Comparison of ENCODE assay signal across 21 cellular contexts in genomic region chr5:89037090-89037489, GRCh38.
DNase-seq lines count a peak whose midpoint lies in the region; ATAC-seq, FAIRE-seq and TF ChIP-seq lines count a peak whose summit lies in the region.
"Had no signal": no experiment of that assay in that cellular context is flagged by ENCODE, and none has a peak within 500 bp of the region (broad histone marks: within the 10 kb centered on the region; RNA-seq: fewer than 3 reads in every experiment).

No MANE protein-coding gene starts in this region.

- H3K4me1 Mint-ChIP-seq in natural killer cell treated with Interleukin-12 subunit alpha and Interleukin-12 subunit beta and Interleukin-15 and Interleukin-18, amount 100 ng/mL, for 72 hours (ENCODE audit: low read depth in 2 of 2): no peaks in the 10 kb centered on the region
- H3K4me1 Mint-ChIP-seq: immature natural killer cell had no signal

- no peaks in the 10 kb centered on the region for H3K4me1 ChIP-seq in right atrium auricular region
- H3K4me1 ChIP-seq: gastrocnemius medialis, upper lobe of right lung had no signal

- H3K27me3 Mint-ChIP-seq in natural killer cell treated with Interleukin-12 subunit alpha and Interleukin-12 subunit beta and Interleukin-15 and Interleukin-18, amount 100 ng/mL, for 72 hours: no peaks in the 10 kb centered on the region

- H3K36me3 ChIP-seq in right atrium auricular region: no peaks in the 10 kb centered on the region
- H3K36me3 ChIP-seq: gastrocnemius medialis, upper lobe of right lung had no signal

- no peak for TF ChIP-seq CTCF in right atrium auricular region (IDR thresholded peaks at IDR 0.05)

- H3K4me3 Mint-ChIP-seq in natural killer cell treated with Interleukin-12 subunit alpha and Interleukin-12 subunit beta and Interleukin-15 and Interleukin-18, amount 100 ng/mL, for 72 hours: no peak overlapping the region
- H3K4me3 Mint-ChIP-seq: immature natural killer cell had no signal

- intact Hi-C loops in Right ventricle myocardium superior (cut with DNase I): no loop called here

- ATAC-seq in Right ventricle myocardium superior (ENCODE audit: poor library complexity): peak; percentile 27
- ATAC-seq in natural killer cell treated with Interleukin-12 subunit alpha and Interleukin-12 subunit beta and Interleukin-15 and Interleukin-18, amount 100 ng/mL, for 72 hours: no peak
- ATAC-seq: gastrocnemius medialis, GM12878, upper lobe of right lung had no signal

- no peak overlapping the region for H3K27ac Mint-ChIP-seq in natural killer cell treated with Interleukin-12 subunit alpha and Interleukin-12 subunit beta and Interleukin-15 and Interleukin-18, amount 100 ng/mL, for 72 hours
- H3K27ac Mint-ChIP-seq: immature natural killer cell had no signal

- H3K27me3 ChIP-seq in right atrium auricular region: no peaks in the 10 kb centered on the region
- H3K27me3 ChIP-seq: gastrocnemius medialis, upper lobe of right lung had no signal

- H3K4me3 ChIP-seq in right atrium auricular region: no peak overlapping the region
- H3K4me3 ChIP-seq: gastrocnemius medialis, GM12878, upper lobe of right lung had no signal

- peaks cover 7% of the 10 kb centered on the region for H3K9me3 Mint-ChIP-seq in natural killer cell treated with Interleukin-12 subunit alpha and Interleukin-12 subunit beta and Interleukin-15 and Interleukin-18, amount 100 ng/mL, for 72 hours
- H3K9me3 Mint-ChIP-seq: immature natural killer cell had no signal

- peaks cover 6% of the 10 kb centered on the region for H3K36me3 Mint-ChIP-seq in natural killer cell treated with Interleukin-12 subunit alpha and Interleukin-12 subunit beta and Interleukin-15 and Interleukin-18, amount 100 ng/mL, for 72 hours

- H3K27ac ChIP-seq in right atrium auricular region: no peak overlapping the region
- H3K27ac ChIP-seq: gastrocnemius medialis, upper lobe of right lung had no signal

- no peak for FAIRE-seq in urothelium cell line (lab: Jason Lieb, UNC)
- no peak for FAIRE-seq in RCC 7860 (lab: Jason Lieb, UNC)
- FAIRE-seq: D721Med, GM12878, TTC549 had no signal

- no peaks in the 10 kb centered on the region for H3K9me3 ChIP-seq in right atrium auricular region
- H3K9me3 ChIP-seq: gastrocnemius medialis, upper lobe of right lung had no signal

- DNase-seq in Right ventricle myocardium superior (no peak), right atrium auricular region (ENCODE audit: low spot score) (no peak), T1000 (lab: John Stamatoyannopoulos, UW) (peak; percentile 65), fibroblast of gingiva (ENCODE audit: low read depth) (peak; percentile 3), urothelium cell line (ENCODE audit: low spot score) (peak; percentile 22), RCC 7860 (ENCODE audit: low spot score) (no peak), RPMI8226 (no peak)
- no peak for DNase-seq in natural killer cell treated with Interleukin-12 subunit alpha and Interleukin-12 subunit beta and Interleukin-15 and Interleukin-18, amount 100 ng/mL, for 72 hours (ENCODE audit: low spot score)
- DNase-seq: ACHN; activated naive CD4-positive, alpha-beta T cell treated with anti-CD3 and anti-CD28 coated beads, Interleukin-2, amount 50 U/mL, for 16 hours; cortex of kidney; gastrocnemius medialis; immature natural killer cell; MV-4-11; NCI-H446; OCI-M1; stimulated activated CD4-positive, alpha-beta T cell treated with anti-CD3 and anti-CD28 coated beads, Interleukin-2, amount 100 ng/mL, for 24 hours; upper lobe of right lung had no signal

Comparison
In these comparisons a context has a peak if more than half of its experiments do, and no peak if none do; other contexts are left out.
1. DNase-seq: peak in T1000 (single experiment), fibroblast of gingiva (single experiment) and urothelium cell line (single experiment); none in Right ventricle myocardium superior (single experiment), right atrium auricular region (single experiment), RCC 7860 (single experiment), RPMI8226 (single experiment) and natural killer cell treated with Interleukin-12 subunit alpha and Interleukin-12 subunit beta and Interleukin-15 and Interleukin-18, amount 100 ng/mL, for 72 hours (single experiment).